In genomic region chr1:45911634-45912033, GRCh38 we compare ENCODE assay signal across 21 cellular contexts.
DNase-seq lines count a peak whose midpoint lies in the region; ATAC-seq and TF ChIP-seq lines count a peak whose summit lies in the region.
"Had no signal": no experiment of that assay in that cellular context is flagged by ENCODE, and none has a peak within 500 bp of the region (broad histone marks: within the 10 kb centered on the region; RNA-seq: fewer than 3 reads in every experiment).

No MANE protein-coding gene starts in this region.

- H3K4me1 Mint-ChIP-seq in brain, result peaks cover 49% of the 10 kb centered on the region
- H3K4me1 Mint-ChIP-seq: IgD-negative memory B cell had no signal

- H3K9me3 ChIP-seq in heart right ventricle, result no peaks in the 10 kb centered on the region
- H3K9me3 ChIP-seq in osteoblast (ENCODE audit: low read depth, low read length), result no peaks in the 10 kb centered on the region
- H3K9me3 ChIP-seq: HAP-1, SJCRH30 had no signal

- no peak for ATAC-seq in heart right ventricle
- no peak for ATAC-seq in Right ventricle myocardium inferior
- no peak for ATAC-seq in HG02610 (IDR thresholded peaks at IDR 0.05; ENCODE audit: unreplicated experiment)
- ATAC-seq: CD8-positive, alpha-beta T cell had no signal

- no peak overlapping the region for H3K4me2 ChIP-seq in osteoblast (ENCODE audit: insufficient read depth, low read length)

- no peak overlapping the region for H2AFZ ChIP-seq in osteoblast (ENCODE audit: low read length)
- H2AFZ ChIP-seq: GM23248 had no signal

- H3K4me3 ChIP-seq in heart right ventricle, result no peak overlapping the region
- H3K4me3 ChIP-seq in osteoblast (ENCODE audit: insufficient read depth, low read length), result no peak overlapping the region
- H3K4me3 ChIP-seq: GM23248, HAP-1, SJCRH30 had no signal

- 98 to 100% methylated on average over 1 of the region's 1 CpG for WGBS in heart right ventricle, 2 donors

- no peak for TF ChIP-seq CTCF in heart right ventricle (IDR thresholded peaks at IDR 0.05)
- no peak for TF ChIP-seq CTCF in brain (conservative IDR thresholded peaks at IDR 0.05)
- no peak for TF ChIP-seq CTCF in osteoblast (IDR thresholded peaks at IDR 0.05; ENCODE audit: extremely low read depth, low read depth, low read length)

- H4K20me1 ChIP-seq in osteoblast (ENCODE audit: insufficient read depth, low read length), result no peaks in the 10 kb centered on the region

- H3K27me3 Mint-ChIP-seq in brain, result no peaks in the 10 kb centered on the region
- H3K27me3 Mint-ChIP-seq: IgD-negative memory B cell had no signal

- H3K4me1 ChIP-seq in heart right ventricle, result peaks cover 0 to 32% (median 11%) of the 10 kb centered on the region in 9 donors
- peaks cover 24% of the 10 kb centered on the region for H3K4me1 ChIP-seq in osteoblast (ENCODE audit: insufficient read depth, low read length)

- intact Hi-C loops in heart right ventricle (cut with DNase I), result loop anchor here in 1 of 10 donors (10.0 kb wide), 1 partner anchor 113 kb away; no protein-coding TSS in a partner anchor
- intact Hi-C loops in Right ventricle myocardium inferior (cut with DNase I), result no loop called here

- H3K4me3 Mint-ChIP-seq in brain, result no peak overlapping the region
- H3K4me3 Mint-ChIP-seq: CD8-positive, alpha-beta T cell; IgD-negative memory B cell had no signal

- DNase-seq in heart right ventricle (no peak), Right ventricle myocardium inferior (ENCODE audit: missing footprints) (no peak), osteoblast (ENCODE audit: insufficient read length, low spot score, missing footprints) (no peak), retina (no peak), SIG-M5 (lab: John Stamatoyannopoulos, UW) (no peak)
- DNase-seq: AML-193; C1 segment of cervical spinal cord; CD8-positive, alpha-beta T cell; DMS153; GM23248; MV-4-11; NCI-H2029 treated with DMSO at 0.1 percent for 48 hours; NCI-H345; NCI-H524; NK-92 treated with Interleukin-12 subunit alpha and Interleukin-12 subunit beta, amount 100 ng/mL, for 24 hours; SJCRH30 had no signal

- H3K27me3 ChIP-seq in heart right ventricle (no peaks in the 10 kb centered on the region), osteoblast (ENCODE audit: insufficient read depth, low read length) (no peaks in the 10 kb centered on the region)
- H3K27me3 ChIP-seq: SJCRH30 had no signal

- peak overlapping the region in 8 of 10 donors; percentile 36 to 91 (median 88) for H3K27ac ChIP-seq in heart right ventricle
- H3K27ac ChIP-seq in osteoblast (ENCODE audit: low read depth, low read length), result peak overlapping the region; percentile 99
- H3K27ac ChIP-seq: RWPE1, SJCRH30 had no signal

- H3K79me2 ChIP-seq in osteoblast (ENCODE audit: insufficient read depth, low read length), result peaks cover 22% of the 10 kb centered on the region

- H3K36me3 ChIP-seq in heart right ventricle (no peaks in the 10 kb centered on the region), osteoblast (ENCODE audit: insufficient read depth, low read length) (no peaks in the 10 kb centered on the region)
- H3K36me3 ChIP-seq: HAP-1 had no signal

- peak overlapping the region in 3 of 5 experiments; percentile 20 to 98 (median 89) for H3K27ac Mint-ChIP-seq in brain
- H3K27ac Mint-ChIP-seq: CD8-positive, alpha-beta T cell; IgD-negative memory B cell had no signal

- no peaks in the 10 kb centered on the region for H3K9me3 Mint-ChIP-seq in brain
- H3K9me3 Mint-ChIP-seq: CD8-positive, alpha-beta T cell; IgD-negative memory B cell had no signal

- no peaks in the 10 kb centered on the region for H3K36me3 Mint-ChIP-seq in brain
- H3K36me3 Mint-ChIP-seq: CD8-positive, alpha-beta T cell; IgD-negative memory B cell had no signal
